1 cellular context compared by ENCODE assay signal in the genomic region with DNA sequence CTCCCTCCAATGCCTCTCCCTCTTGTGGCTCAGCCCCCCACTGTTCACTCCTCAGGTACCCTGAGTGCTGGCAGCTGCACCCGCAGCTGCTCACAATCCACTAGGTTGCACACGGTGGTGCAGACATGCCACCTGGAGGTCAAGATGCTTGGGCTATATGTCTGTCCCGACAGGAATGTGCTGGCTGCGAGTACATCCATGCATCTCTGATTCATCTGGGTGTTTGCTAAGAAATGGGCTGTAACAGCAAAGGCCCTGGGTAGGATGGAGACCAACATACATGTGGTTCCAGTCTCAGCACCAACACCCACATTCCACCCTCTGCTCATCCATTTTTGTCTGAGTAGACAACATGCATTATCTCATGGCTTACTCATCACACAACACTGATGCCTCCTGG.
TF ChIP-seq lines count a peak whose summit lies in the region.

No MANE protein-coding gene starts in this region.

TF ChIP-seq in HepG2, 621 proteins besides CTCF, POLR2A, EP300 and RAD21:
- TF ChIP-seq POLR2AphosphoS5 (IDR thresholded peaks at IDR 0.05; ENCODE audit: low read depth, low read length), result peak; percentile 1; the same call in 1 of the 2 replicates
- TF ChIP-seq, protein P1, sequence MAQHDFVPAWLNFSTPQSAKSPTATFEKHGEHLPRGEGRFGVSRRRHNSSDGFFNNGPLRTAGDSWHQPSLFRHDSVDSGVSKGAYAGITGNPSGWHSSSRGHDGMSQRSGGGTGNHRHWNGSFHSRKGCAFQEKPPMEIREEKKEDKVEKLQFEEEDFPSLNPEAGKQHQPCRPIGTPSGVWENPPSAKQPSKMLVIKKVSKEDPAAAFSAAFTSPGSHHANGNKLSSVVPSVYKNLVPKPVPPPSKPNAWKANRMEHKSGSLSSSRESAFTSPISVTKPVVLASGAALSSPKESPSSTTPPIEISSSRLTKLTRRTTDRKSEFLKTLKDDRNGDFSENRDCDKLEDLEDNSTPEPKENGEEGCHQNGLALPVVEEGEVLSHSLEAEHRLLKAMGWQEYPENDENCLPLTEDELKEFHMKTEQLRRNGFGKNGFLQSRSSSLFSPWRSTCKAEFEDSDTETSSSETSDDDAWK (CRISPR knock-in tag; IDR thresholded peaks at IDR 0.05), result no peak
